13 cellular contexts compared by ENCODE assay signal in genomic region chr15:60426870-60427528, GRCh38. TPM values are rescaled to one million over a fixed set of nuclear protein-coding genes. Genes with fewer than 3 reads are reported as not detected.
A peak's percentile ranks its signal among the peaks of the same experiment; 100 is the strongest.
DNase-seq lines count a peak whose midpoint lies in the region; ATAC-seq and TF ChIP-seq lines count a peak whose summit lies in the region.
"Had no signal": no experiment of that assay in that cellular context is flagged by ENCODE, and none has a peak within 500 bp of the region (broad histone marks: within the 10 kb centered on the region; RNA-seq: fewer than 3 reads in every experiment).

No MANE protein-coding gene starts in this region.

- H3K4me1 ChIP-seq in vagina, result peaks cover 19% of the 10 kb centered on the region
- peaks cover 23% of the 10 kb centered on the region for H3K4me1 ChIP-seq in MM.1S (ENCODE audit: low read length)

- no peak overlapping the region for H2AFZ ChIP-seq in MM.1S (ENCODE audit: low read length)

- H3K9me3 ChIP-seq in vagina (no peaks in the 10 kb centered on the region), MM.1S (replicated peaks; ENCODE audit: insufficient read depth, low read length) (no peaks in the 10 kb centered on the region)

- H3K36me3 ChIP-seq in vagina (peaks cover 0 to 4% of the 10 kb centered on the region in 2 donors), MM.1S (replicated peaks; ENCODE audit: insufficient read depth, low read length) (no peaks in the 10 kb centered on the region)

- no peak for TF ChIP-seq POLR2A in vagina (IDR thresholded peaks at IDR 0.05)

- no peaks in the 10 kb centered on the region for H3K9me3 Mint-ChIP-seq in mesothelial cell of epicardium
- no peaks in the 10 kb centered on the region for H3K9me3 Mint-ChIP-seq in activated naive CD4-positive, alpha-beta T cell treated with anti-CD3 and anti-CD28 coated beads for 36 hours
- H3K9me3 Mint-ChIP-seq: stimulated activated naive CD8-positive, alpha-beta T cell treated with anti-CD3 and anti-CD28 coated beads, Interleukin-15, Interleukin-2, amounts not matched to agents 100 ng/mL and 50 ng/mL, for 24 hours had no signal

- no peaks in the 10 kb centered on the region for H4K20me1 ChIP-seq in MM.1S (ENCODE audit: insufficient read depth, low read length)

- H3K9ac ChIP-seq in MM.1S (ENCODE audit: low read length), result no peak overlapping the region

- TF ChIP-seq CTCF in mesothelial cell of epicardium (IDR thresholded peaks at IDR 0.05; ENCODE audit: unreplicated experiment) (no peak), vagina (IDR thresholded peaks at IDR 0.05) (no peak), MM.1S (IDR thresholded peaks at IDR 0.05; ENCODE audit: low read length) (no peak)

- no peak overlapping the region for H3K4me3 Mint-ChIP-seq in mesothelial cell of epicardium
- no peak overlapping the region for H3K4me3 Mint-ChIP-seq in activated naive CD4-positive, alpha-beta T cell treated with anti-CD3 and anti-CD28 coated beads for 36 hours
- H3K4me3 Mint-ChIP-seq: stimulated activated naive CD8-positive, alpha-beta T cell treated with anti-CD3 and anti-CD28 coated beads, Interleukin-15, Interleukin-2, amounts not matched to agents 100 ng/mL and 50 ng/mL, for 24 hours had no signal

- H3K79me2 ChIP-seq in MM.1S (ENCODE audit: low read length), result no peaks in the 10 kb centered on the region

- CTCF ChIA-PET in activated naive CD4-positive, alpha-beta T cell treated with anti-CD3 and anti-CD28 coated beads for 36 hours (lab: Charles Lee), result no interaction called here

- DNase-seq in Right ventricle myocardium inferior (ENCODE audit: missing footprints) (no peak), cardiac septum (ENCODE audit: low spot score) (no peak), mesothelial cell of epicardium (ENCODE audit: low spot score in 2 of 2, unreplicated experiment in 2 of 2) (no peak), vagina (ENCODE audit: extremely low spot score in 2 of 2) (no peak), MM.1S (no peak), NCI-H1930 (lab: John Stamatoyannopoulos, UW) (no peak)
- DNase-seq in activated naive CD4-positive, alpha-beta T cell treated with anti-CD3 and anti-CD28 coated beads for 36 hours, result no peak
- DNase-seq: activated CD8-positive, alpha-beta memory T cell treated with anti-CD3 and anti-CD28 coated beads, Interleukin-2, amount 50 U/mL, for 4 hours; anterior cingulate cortex; NCI-H1092 treated with DMSO at 0.1 percent for 48 hours; T-helper 9 cell had no signal

- peaks cover 20% of the 10 kb centered on the region for H3K36me3 Mint-ChIP-seq in mesothelial cell of epicardium
- H3K36me3 Mint-ChIP-seq in activated naive CD4-positive, alpha-beta T cell treated with anti-CD3 and anti-CD28 coated beads for 36 hours (ENCODE audit: low read depth), result peaks cover 19% of the 10 kb centered on the region

- peak overlapping the region; percentile 37 for H3K27ac ChIP-seq in vagina
- H3K27ac ChIP-seq in MM.1S (ENCODE audit: low read length), result no peak overlapping the region

- no peaks in the 10 kb centered on the region for H3K9me2 ChIP-seq in MM.1S (replicated peaks; ENCODE audit: insufficient read depth, low read length)

- no peak overlapping the region for H3K4me2 ChIP-seq in MM.1S (ENCODE audit: low read depth, low read length)

- H3K27ac Mint-ChIP-seq in mesothelial cell of epicardium, result peak overlapping the region; percentile 89
- H3K27ac Mint-ChIP-seq in activated naive CD4-positive, alpha-beta T cell treated with anti-CD3 and anti-CD28 coated beads for 36 hours, result no peak overlapping the region
- H3K27ac Mint-ChIP-seq: stimulated activated naive CD8-positive, alpha-beta T cell treated with anti-CD3 and anti-CD28 coated beads, Interleukin-15, Interleukin-2, amounts not matched to agents 100 ng/mL and 50 ng/mL, for 24 hours had no signal

- H3K27me3 Mint-ChIP-seq in mesothelial cell of epicardium (ENCODE audit: low read depth), result no peaks in the 10 kb centered on the region
- H3K27me3 Mint-ChIP-seq in activated naive CD4-positive, alpha-beta T cell treated with anti-CD3 and anti-CD28 coated beads for 36 hours (ENCODE audit: low read depth), result no peaks in the 10 kb centered on the region
- H3K27me3 Mint-ChIP-seq: stimulated activated naive CD8-positive, alpha-beta T cell treated with anti-CD3 and anti-CD28 coated beads, Interleukin-15, Interleukin-2, amounts not matched to agents 100 ng/mL and 50 ng/mL, for 24 hours had no signal

- intact Hi-C loops in Right ventricle myocardium inferior (cut with DNase I), result no loop called here
- intact Hi-C loops in cardiac septum (cut with DNase I), result loop anchor here (5.0 kb wide), 1 partner anchor 55 kb away; no protein-coding TSS in a partner anchor
- intact Hi-C loops in vagina (cut with DNase I), result no loop called here
- intact Hi-C loops in activated naive CD4-positive, alpha-beta T cell treated with anti-CD3 and anti-CD28 coated beads for 36 hours (cut with micrococcal nuclease), result no loop called here

- no peaks in the 10 kb centered on the region for H3K27me3 ChIP-seq in vagina
- no peaks in the 10 kb centered on the region for H3K27me3 ChIP-seq in MM.1S (replicated peaks; ENCODE audit: insufficient read depth, low read length)

- peaks cover 5% of the 10 kb centered on the region; the same call in 1 of the 2 replicates for H3F3A ChIP-seq in MM.1S (ENCODE audit: insufficient read depth, low read length)

- no peak overlapping the region for H3K4me3 ChIP-seq in vagina
- no peak overlapping the region for H3K4me3 ChIP-seq in MM.1S (ENCODE audit: low read length)

- ATAC-seq in Right ventricle myocardium inferior (peak; percentile 46), esophagus mucosa (peak; percentile 76)

- peaks cover 36% of the 10 kb centered on the region for H3K4me1 Mint-ChIP-seq in mesothelial cell of epicardium
- peaks cover 14% of the 10 kb centered on the region for H3K4me1 Mint-ChIP-seq in activated naive CD4-positive, alpha-beta T cell treated with anti-CD3 and anti-CD28 coated beads for 36 hours (ENCODE audit: low read depth)

RNA-seq across cellular contexts. Expression of gene ANXA2, which starts 29.2 kb away (rescaled TPM):
- total RNA-seq in Right ventricle myocardium inferior, result 212 TPM
- total RNA-seq in cardiac septum, result 177 TPM
- total RNA-seq in esophagus mucosa, result 2,122 TPM
- total RNA-seq in mesothelial cell of epicardium, result 1,031 to 1,044 TPM (median 1,040 TPM) in 3 replicates
- total RNA-seq in vagina, result 1,230 TPM
- total RNA-seq in activated naive CD4-positive, alpha-beta T cell treated with anti-CD3 and anti-CD28 coated beads for 36 hours, result 10 to 100 TPM; 16.9 to 18.0 TPM

RNA-seq across cellular contexts. Expression of gene ICE2, which starts 51.9 kb away (rescaled TPM):
- 21.9 TPM for total RNA-seq in Right ventricle myocardium inferior
- total RNA-seq in cardiac septum, result 29.7 TPM
- total RNA-seq in esophagus mucosa, result 29.1 TPM
- 67.2 to 72.4 TPM (median 67.2 TPM) in 3 replicates for total RNA-seq in mesothelial cell of epicardium
- 25.0 TPM for total RNA-seq in vagina
- 10 to 100 TPM; 75.2 to 76.7 TPM for total RNA-seq in activated naive CD4-positive, alpha-beta T cell treated with anti-CD3 and anti-CD28 coated beads for 36 hours
